Comparison of ENCODE assay signal across 8 cellular contexts in genomic region chrX:153333821-153334653, GRCh38. TPM values are rescaled to one million over a fixed set of nuclear protein-coding genes. Genes with fewer than 3 reads are reported as not detected.
DNase-seq lines count a peak whose midpoint lies in the region; ATAC-seq and TF ChIP-seq lines count a peak whose summit lies in the region.

ZNF275 (plus strand) TSS chrX:153334153; CDS start chrX:153336680, 2,527 bp downstream.

- no peaks in the 10 kb centered on the region for H3K27me3 Mint-ChIP-seq in IgD-negative memory B cell
- no peaks in the 10 kb centered on the region for H3K27me3 Mint-ChIP-seq in naive thymus-derived CD8-positive, alpha-beta T cell

- peaks cover 0 to 5% (median 0%) of the 10 kb centered on the region in 3 donors for H3K36me3 ChIP-seq in Peyer's patch

- peak within 1 kb of the TSS in 2 of 3 donors; percentile 76 to 86 for H3K27ac Mint-ChIP-seq in IgD-negative memory B cell
- peak within 1 kb of the TSS; percentile 68 to 95 (median 88) for H3K27ac Mint-ChIP-seq in naive thymus-derived CD8-positive, alpha-beta T cell
- peak within 1 kb of the TSS; percentile 68 for H3K27ac Mint-ChIP-seq in stimulated activated effector memory CD8-positive, alpha-beta T cell treated with anti-CD3 and anti-CD28 coated beads, Interleukin-12 subunit alpha, Interleukin-12 subunit beta, amount 100 ng/mL, for 72 hours

- peaks cover under 1 to 2% (median under 1%) of the 10 kb centered on the region in 3 donors for H3K9me3 Mint-ChIP-seq in IgD-negative memory B cell
- no peaks in the 10 kb centered on the region for H3K9me3 Mint-ChIP-seq in naive thymus-derived CD8-positive, alpha-beta T cell
- H3K9me3 Mint-ChIP-seq in stimulated activated effector memory CD8-positive, alpha-beta T cell treated with anti-CD3 and anti-CD28 coated beads, Interleukin-12 subunit alpha, Interleukin-12 subunit beta, amount 100 ng/mL, for 72 hours: no peaks in the 10 kb centered on the region

- H3K4me1 ChIP-seq in Peyer's patch: no peaks in the 10 kb centered on the region

- peaks cover 18 to 26% (median 25%) of the 10 kb centered on the region in 3 donors for H3K4me1 Mint-ChIP-seq in IgD-negative memory B cell
- H3K4me1 Mint-ChIP-seq in naive thymus-derived CD8-positive, alpha-beta T cell: peaks cover 13 to 45% (median 42%) of the 10 kb centered on the region in 4 donors
- peaks cover 37% of the 10 kb centered on the region for H3K4me1 Mint-ChIP-seq in stimulated activated effector memory CD8-positive, alpha-beta T cell treated with anti-CD3 and anti-CD28 coated beads, Interleukin-12 subunit alpha, Interleukin-12 subunit beta, amount 100 ng/mL, for 72 hours

- H3K4me3 ChIP-seq in Peyer's patch: peak within 1 kb of the TSS; percentile 58 to 84 (median 64)

- no peaks in the 10 kb centered on the region for H3K27me3 ChIP-seq in Peyer's patch

- TF ChIP-seq POLR2A in Peyer's patch (IDR thresholded peaks at IDR 0.05): peak in 1 of 2 donors; percentile 58

- ATAC-seq in GM21529 (IDR thresholded peaks at IDR 0.05; ENCODE audit: unreplicated experiment): peak; percentile 76
- peak; percentile 96 to 97 for ATAC-seq in naive thymus-derived CD8-positive, alpha-beta T cell
- ATAC-seq in stimulated activated effector memory CD8-positive, alpha-beta T cell treated with anti-CD3 and anti-CD28 coated beads, Interleukin-12 subunit alpha, Interleukin-12 subunit beta, amount 100 ng/mL, for 72 hours: peak; percentile 99

- no peaks in the 10 kb centered on the region for H3K9me3 ChIP-seq in Peyer's patch

- DNase-seq in DMS53 (lab: John Stamatoyannopoulos, UW) (peak; percentile 92), Peyer's patch (peak; percentile 74 to 90 (median 89)), activated T-helper 1 cell treated with Interleukin-2 at 50 U/mL for 16 hours (ENCODE audit: low read depth) (peak; percentile 73), fibroblast of gingiva (ENCODE audit: low read depth) (peak; percentile 77)
- peak; percentile 69 to 86 (median 80) for DNase-seq in naive thymus-derived CD8-positive, alpha-beta T cell
- peak; percentile 69 to 83 for DNase-seq in stimulated activated effector memory CD8-positive, alpha-beta T cell treated with anti-CD3 and anti-CD28 coated beads, Interleukin-12 subunit alpha, Interleukin-12 subunit beta, amount 100 ng/mL, for 72 hours (ENCODE audit: low spot score in 2 of 2)

- POLR2A ChIA-PET in naive thymus-derived CD8-positive, alpha-beta T cell (lab: Charles Lee): interaction anchor here (0.7 to 2.2 kb wide), 4 partner anchors 9 to 265 kb away, joined by 3 to 7 read pairs (median 4); partner anchors contain the start of gene CCNQ

- no peak for TF ChIP-seq CTCF in Peyer's patch (IDR thresholded peaks at IDR 0.05)

- peak within 1 kb of the TSS; percentile 81 to 95 (median 85) for H3K4me3 Mint-ChIP-seq in IgD-negative memory B cell
- peak within 1 kb of the TSS; percentile 79 to 93 (median 87) for H3K4me3 Mint-ChIP-seq in naive thymus-derived CD8-positive, alpha-beta T cell
- H3K4me3 Mint-ChIP-seq in stimulated activated effector memory CD8-positive, alpha-beta T cell treated with anti-CD3 and anti-CD28 coated beads, Interleukin-12 subunit alpha, Interleukin-12 subunit beta, amount 100 ng/mL, for 72 hours: peak within 1 kb of the TSS; percentile 64

- H3K36me3 Mint-ChIP-seq in IgD-negative memory B cell: no peaks in the 10 kb centered on the region
- H3K36me3 Mint-ChIP-seq in naive thymus-derived CD8-positive, alpha-beta T cell: peaks cover 0 to 14% (median under 1%) of the 10 kb centered on the region in 3 donors
- H3K36me3 Mint-ChIP-seq in stimulated activated effector memory CD8-positive, alpha-beta T cell treated with anti-CD3 and anti-CD28 coated beads, Interleukin-12 subunit alpha, Interleukin-12 subunit beta, amount 100 ng/mL, for 72 hours: peaks cover 17% of the 10 kb centered on the region

- H3K27ac ChIP-seq in Peyer's patch: peak within 1 kb of the TSS; percentile 46 to 78 (median 66)

RNA-seq across cellular contexts. Expression of gene ZNF275, which starts in this region (rescaled TPM):
- polyA plus RNA-seq in IgD-negative memory B cell: 4.9 TPM
- total RNA-seq in Peyer's patch: 10 to 100 TPM in 1 of 4 donors, 1 to 10 TPM in 3; 4.0 to 12.4 (median 7.2) TPM
- 10 to 100 TPM; 14.8 to 17.1 TPM for total RNA-seq in naive thymus-derived CD8-positive, alpha-beta T cell
- polyA plus RNA-seq in naive thymus-derived CD8-positive, alpha-beta T cell: 1 to 10 TPM; 4.8 to 7.5 (median 5.0) TPM

Comparison
In these comparisons a context has a peak if more than half of its experiments do, and no peak if none do; other contexts are left out.
1. Peak in every context shown above with its lines: DNase-seq, ATAC-seq, H3K4me3 ChIP-seq and H3K27ac ChIP-seq.